Comparison of ENCODE assay signal across 1 cellular context in the genomic region with DNA sequence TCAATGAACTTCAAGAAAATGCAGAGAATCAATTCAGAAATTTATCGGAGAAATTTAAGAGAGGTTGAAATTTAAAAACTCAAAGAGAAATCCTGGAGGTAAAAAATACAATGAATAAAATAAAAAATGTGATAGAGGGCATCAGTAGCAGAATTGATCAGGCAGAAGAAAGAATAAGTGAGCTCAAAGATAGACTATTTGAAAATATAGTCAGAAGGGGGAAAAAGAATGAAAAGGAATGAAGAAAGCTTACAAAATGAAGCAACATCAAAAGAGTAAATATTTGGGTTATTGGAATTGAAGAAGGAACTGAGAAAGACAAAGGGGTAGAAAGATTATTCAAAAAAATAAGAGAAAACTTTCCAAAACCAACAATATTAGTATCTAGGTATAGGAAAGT.
A peak's percentile ranks its signal among the peaks of the same experiment; 100 is the strongest.
TF ChIP-seq lines count a peak whose summit lies in the region.

No MANE protein-coding gene starts in this region.

TF ChIP-seq in HEK293, 187 proteins besides CTCF, POLR2A, EP300 and RAD21:
- TF ChIP-seq, protein P1, sequence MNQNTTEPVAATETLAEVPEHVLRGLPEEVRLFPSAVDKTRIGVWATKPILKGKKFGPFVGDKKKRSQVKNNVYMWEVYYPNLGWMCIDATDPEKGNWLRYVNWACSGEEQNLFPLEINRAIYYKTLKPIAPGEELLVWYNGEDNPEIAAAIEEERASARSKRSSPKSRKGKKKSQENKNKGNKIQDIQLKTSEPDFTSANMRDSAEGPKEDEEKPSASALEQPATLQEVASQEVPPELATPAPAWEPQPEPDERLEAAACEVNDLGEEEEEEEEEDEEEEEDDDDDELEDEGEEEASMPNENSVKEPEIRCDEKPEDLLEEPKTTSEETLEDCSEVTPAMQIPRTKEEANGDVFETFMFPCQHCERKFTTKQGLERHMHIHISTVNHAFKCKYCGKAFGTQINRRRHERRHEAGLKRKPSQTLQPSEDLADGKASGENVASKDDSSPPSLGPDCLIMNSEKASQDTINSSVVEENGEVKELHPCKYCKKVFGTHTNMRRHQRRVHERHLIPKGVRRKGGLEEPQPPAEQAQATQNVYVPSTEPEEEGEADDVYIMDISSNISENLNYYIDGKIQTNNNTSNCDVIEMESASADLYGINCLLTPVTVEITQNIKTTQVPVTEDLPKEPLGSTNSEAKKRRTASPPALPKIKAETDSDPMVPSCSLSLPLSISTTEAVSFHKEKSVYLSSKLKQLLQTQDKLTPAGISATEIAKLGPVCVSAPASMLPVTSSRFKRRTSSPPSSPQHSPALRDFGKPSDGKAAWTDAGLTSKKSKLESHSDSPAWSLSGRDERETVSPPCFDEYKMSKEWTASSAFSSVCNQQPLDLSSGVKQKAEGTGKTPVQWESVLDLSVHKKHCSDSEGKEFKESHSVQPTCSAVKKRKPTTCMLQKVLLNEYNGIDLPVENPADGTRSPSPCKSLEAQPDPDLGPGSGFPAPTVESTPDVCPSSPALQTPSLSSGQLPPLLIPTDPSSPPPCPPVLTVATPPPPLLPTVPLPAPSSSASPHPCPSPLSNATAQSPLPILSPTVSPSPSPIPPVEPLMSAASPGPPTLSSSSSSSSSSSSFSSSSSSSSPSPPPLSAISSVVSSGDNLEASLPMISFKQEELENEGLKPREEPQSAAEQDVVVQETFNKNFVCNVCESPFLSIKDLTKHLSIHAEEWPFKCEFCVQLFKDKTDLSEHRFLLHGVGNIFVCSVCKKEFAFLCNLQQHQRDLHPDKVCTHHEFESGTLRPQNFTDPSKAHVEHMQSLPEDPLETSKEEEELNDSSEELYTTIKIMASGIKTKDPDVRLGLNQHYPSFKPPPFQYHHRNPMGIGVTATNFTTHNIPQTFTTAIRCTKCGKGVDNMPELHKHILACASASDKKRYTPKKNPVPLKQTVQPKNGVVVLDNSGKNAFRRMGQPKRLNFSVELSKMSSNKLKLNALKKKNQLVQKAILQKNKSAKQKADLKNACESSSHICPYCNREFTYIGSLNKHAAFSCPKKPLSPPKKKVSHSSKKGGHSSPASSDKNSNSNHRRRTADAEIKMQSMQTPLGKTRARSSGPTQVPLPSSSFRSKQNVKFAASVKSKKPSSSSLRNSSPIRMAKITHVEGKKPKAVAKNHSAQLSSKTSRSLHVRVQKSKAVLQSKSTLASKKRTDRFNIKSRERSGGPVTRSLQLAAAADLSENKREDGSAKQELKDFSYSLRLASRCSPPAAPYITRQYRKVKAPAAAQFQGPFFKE (tag by site-specific recombination; IDR thresholded peaks at IDR 0.05; ENCODE audit: borderline replicate concordance) = no peak
- peak; percentile 25 for TF ChIP-seq SETDB1 (IDR thresholded peaks at IDR 0.05; ENCODE audit: insufficient read length, low read length)
- no peak for TF ChIP-seq ZNF155 (tag by site-specific recombination; IDR thresholded peaks at IDR 0.05)
- no peak for TF ChIP-seq ZNF529 (tag by site-specific recombination; IDR thresholded peaks at IDR 0.05; ENCODE audit: insufficient replicate concordance)
- no peak for TF ChIP-seq ZNF311 (tag by site-specific recombination; IDR thresholded peaks at IDR 0.05; ENCODE audit: borderline replicate concordance)
- no peak for TF ChIP-seq REPIN1 (tag by site-specific recombination; IDR thresholded peaks at IDR 0.05; ENCODE audit: low read depth)
- no peak for TF ChIP-seq ZNF792 (tag by site-specific recombination; IDR thresholded peaks at IDR 0.05)
